8 cellular contexts compared by ENCODE assay signal in genomic region chr4:55546633-55547460, GRCh38. TPM values are rescaled to one million over a fixed set of nuclear protein-coding genes. Genes with fewer than 3 reads are reported as not detected.
DNase-seq lines count a peak whose midpoint lies in the region; ATAC-seq and TF ChIP-seq lines count a peak whose summit lies in the region.

A gene with protein sequence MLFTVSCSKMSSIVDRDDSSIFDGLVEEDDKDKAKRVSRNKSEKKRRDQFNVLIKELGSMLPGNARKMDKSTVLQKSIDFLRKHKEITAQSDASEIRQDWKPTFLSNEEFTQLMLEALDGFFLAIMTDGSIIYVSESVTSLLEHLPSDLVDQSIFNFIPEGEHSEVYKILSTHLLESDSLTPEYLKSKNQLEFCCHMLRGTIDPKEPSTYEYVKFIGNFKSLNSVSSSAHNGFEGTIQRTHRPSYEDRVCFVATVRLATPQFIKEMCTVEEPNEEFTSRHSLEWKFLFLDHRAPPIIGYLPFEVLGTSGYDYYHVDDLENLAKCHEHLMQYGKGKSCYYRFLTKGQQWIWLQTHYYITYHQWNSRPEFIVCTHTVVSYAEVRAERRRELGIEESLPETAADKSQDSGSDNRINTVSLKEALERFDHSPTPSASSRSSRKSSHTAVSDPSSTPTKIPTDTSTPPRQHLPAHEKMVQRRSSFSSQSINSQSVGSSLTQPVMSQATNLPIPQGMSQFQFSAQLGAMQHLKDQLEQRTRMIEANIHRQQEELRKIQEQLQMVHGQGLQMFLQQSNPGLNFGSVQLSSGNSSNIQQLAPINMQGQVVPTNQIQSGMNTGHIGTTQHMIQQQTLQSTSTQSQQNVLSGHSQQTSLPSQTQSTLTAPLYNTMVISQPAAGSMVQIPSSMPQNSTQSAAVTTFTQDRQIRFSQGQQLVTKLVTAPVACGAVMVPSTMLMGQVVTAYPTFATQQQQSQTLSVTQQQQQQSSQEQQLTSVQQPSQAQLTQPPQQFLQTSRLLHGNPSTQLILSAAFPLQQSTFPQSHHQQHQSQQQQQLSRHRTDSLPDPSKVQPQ (minus strand): TSS chr4:55546909. CDS start chr4:55482785, 64,124 bp downstream.

- peak within 1 kb of the TSS; percentile 44 for H2BK120ac ChIP-seq in IMR-90 (ENCODE audit: low read depth, low read length)

- peaks cover 41% of the 10 kb centered on the region for H3K79me2 ChIP-seq in OCI-LY3 (ENCODE audit: low read length)

- peak within 1 kb of the TSS; percentile 75 for H3K27ac ChIP-seq in IMR-90 (ENCODE audit: insufficient read depth, low read length)
- H3K27ac ChIP-seq in OCI-LY3 (ENCODE audit: low read length): peak within 1 kb of the TSS; percentile 85
- H3K27ac ChIP-seq in esophagus (ENCODE audit: low read depth in 2 of 2, low read length in 1 of 2): peak within 1 kb of the TSS; percentile 96 to 100
- H3K27ac ChIP-seq in muscle layer of colon (ENCODE audit: low read depth, low read length): peak within 1 kb of the TSS; percentile 99

- peaks cover 5% of the 10 kb centered on the region; the same call in 1 of the 2 replicates for H3K4me1 ChIP-seq in IMR-90 (ENCODE audit: control insufficient read depth, insufficient read depth, low read length)
- peaks cover 29% of the 10 kb centered on the region for H3K4me1 ChIP-seq in OCI-LY3 (ENCODE audit: low read length)
- no peaks in the 10 kb centered on the region for H3K4me1 ChIP-seq in esophagus (ENCODE audit: control insufficient read depth in 2 of 2, insufficient read depth in 2 of 2, low read length in 1 of 2)
- peaks cover 19% of the 10 kb centered on the region for H3K4me1 ChIP-seq in muscle layer of colon (ENCODE audit: insufficient read depth, low read length)

- H3K9me1 ChIP-seq in IMR-90 (ENCODE audit: insufficient read depth, low read length): peaks cover 4% of the 10 kb centered on the region

- dilution Hi-C loops in IMR-90 (cut with HindIII; ENCODE audit: low sequenced_read_pairs, unreplicated experiment): no loop called here

- peak within 1 kb of the TSS; percentile 95 for H3K14ac ChIP-seq in IMR-90 (replicated peaks; ENCODE audit: low read depth, low read length)

- CTCF ChIA-PET in IMR-90 (lab: Yijun Ruan, JAX): interaction anchor here (1.7 kb wide), 1 partner anchor 11 kb away, joined by 6 read pairs; no protein-coding TSS in a partner anchor

- TF ChIP-seq CTCF in IMR-90 (conservative IDR thresholded peaks at IDR 0.05; ENCODE audit: low read depth, low read length): peak; percentile 44
- peak; percentile 43 for TF ChIP-seq CTCF in OCI-LY3 (IDR thresholded peaks at IDR 0.05; ENCODE audit: low read depth, low read length)

- no peaks in the 10 kb centered on the region for H3K27me3 ChIP-seq in IMR-90 (ENCODE audit: control insufficient read depth, insufficient read depth, low read length)
- peaks cover 10% of the 10 kb centered on the region; the same call in 1 of the 2 replicates for H3K27me3 ChIP-seq in OCI-LY3 (ENCODE audit: low read depth, low read length)
- H3K27me3 ChIP-seq in esophagus (ENCODE audit: control insufficient read depth in 1 of 2, insufficient read depth in 2 of 2, low read length in 2 of 2): no peaks in the 10 kb centered on the region
- no peaks in the 10 kb centered on the region for H3K27me3 ChIP-seq in muscle layer of colon (ENCODE audit: control insufficient read depth in 1 of 2, insufficient read depth in 2 of 2, low read length in 2 of 2)

- in situ Hi-C loops in IMR-90 (cut with MboI; ENCODE audit: low sequenced_read_pairs): loop anchor here (5.0 to 25.0 kb wide), 2 partner anchors 100 to 1260 kb away; no protein-coding TSS in a partner anchor

- H3K36me3 ChIP-seq in IMR-90 (ENCODE audit: control insufficient read depth, insufficient read depth, low read length) (no peaks in the 10 kb centered on the region), OCI-LY3 (replicated peaks; ENCODE audit: low read depth, low read length) (no peaks in the 10 kb centered on the region), esophagus (ENCODE audit: control insufficient read depth in 2 of 2, insufficient read depth in 2 of 2, low read length in 1 of 2) (no peaks in the 10 kb centered on the region), muscle layer of colon (ENCODE audit: insufficient read depth, low read length) (no peaks in the 10 kb centered on the region)

- peak within 1 kb of the TSS; percentile 27; the same call in 1 of the 2 replicates for H2AK5ac ChIP-seq in IMR-90 (ENCODE audit: low read depth, low read length)

- H4K5ac ChIP-seq in IMR-90 (ENCODE audit: low read depth, low read length): peak within 1 kb of the TSS; percentile 44; the same call in 1 of the 2 replicates

- peaks cover 6% of the 10 kb centered on the region for H3K27me3 Mint-ChIP-seq in activated T-cell treated with anti-CD3 and anti-CD28 coated beads, Interleukin-2, amount 50 U/mL, for 24 hours

- DNase-seq in DMS153 treated with DMSO at 0.1 percent for 48 hours (lab: John Stamatoyannopoulos, UW; ENCODE audit: unreplicated experiment) (peak; percentile 89), IMR-90 (peak; percentile 85)
- peak; percentile 92 for DNase-seq in activated T-cell treated with anti-CD3 and anti-CD28 coated beads, Interleukin-2, amount 50 U/mL, for 24 hours
- DNase-seq in stimulated activated CD8-positive, alpha-beta memory T cell treated with anti-CD3 and anti-CD28 coated beads, Interleukin-7, amount 100 ng/mL, for 24 hours (ENCODE audit: low read depth): peak; percentile 61

- TF ChIP-seq RAD21 in IMR-90 (IDR thresholded peaks at IDR 0.05; ENCODE audit: low read length): no peak; the same call in 1 of the 2 replicates

- H3K4me1 Mint-ChIP-seq in activated T-cell treated with anti-CD3 and anti-CD28 coated beads, Interleukin-2, amount 50 U/mL, for 24 hours (ENCODE audit: low read depth): peaks cover 57% of the 10 kb centered on the region

- peak within 1 kb of the TSS; percentile 92 for H3K4me2 ChIP-seq in IMR-90 (ENCODE audit: low read depth, low read length)
- H3K4me2 ChIP-seq in OCI-LY3 (ENCODE audit: low read length): peak within 1 kb of the TSS; percentile 81

- whole genome bisulfite sequencing in IMR-90 (ENCODE audit: extremely low coverage in 2 of 2, insufficient read length in 1 of 2), 2 experiments: 0% methylated on average over 13 of the region's 79 CpGs; no CpG with 5 or more reads in 1 of the 2 experiments
- 0% methylated on average over 69 to 79 of the region's 79 CpGs for WGBS in esophagus, 2 donors

- peak within 1 kb of the TSS; percentile 30; the same call in 1 of the 3 replicates for H2BK15ac ChIP-seq in IMR-90 (ENCODE audit: low read depth, low read length)

- H3K9ac ChIP-seq in IMR-90 (ENCODE audit: low read depth, low read length): peak within 1 kb of the TSS; percentile 64
- H3K9ac ChIP-seq in OCI-LY3 (ENCODE audit: low read length): peak within 1 kb of the TSS; percentile 93
- peak within 1 kb of the TSS; percentile 77 for H3K9ac ChIP-seq in muscle layer of colon (ENCODE audit: low read length)

- H3K4me3 Mint-ChIP-seq in activated T-cell treated with anti-CD3 and anti-CD28 coated beads, Interleukin-2, amount 50 U/mL, for 24 hours: peak within 1 kb of the TSS; percentile 87

- H3K4me3 ChIP-seq in IMR-90 (ENCODE audit: insufficient read depth, low read depth, low read length) (peak within 1 kb of the TSS; percentile 62), OCI-LY3 (ENCODE audit: low read length) (peak within 1 kb of the TSS; percentile 90), esophagus (ENCODE audit: low read depth in 1 of 2, low read length in 2 of 2) (peak within 1 kb of the TSS; percentile 77 to 85), muscle layer of colon (ENCODE audit: low read depth in 1 of 2, low read length in 2 of 2) (peak within 1 kb of the TSS; percentile 87 to 96)

- intact Hi-C loops in IMR-90 (cut with micrococcal nuclease): loop anchor here (1.0 to 10.0 kb wide), 4 partner anchors 52 to 200 kb away; partner anchors contain the start of gene SRD5A3

- H4K91ac ChIP-seq in IMR-90 (ENCODE audit: insufficient read depth, low read depth, low read length): peak within 1 kb of the TSS; percentile 67

- H3K36me3 Mint-ChIP-seq in activated T-cell treated with anti-CD3 and anti-CD28 coated beads, Interleukin-2, amount 50 U/mL, for 24 hours (ENCODE audit: low read depth): peaks cover 2% of the 10 kb centered on the region

- peak within 1 kb of the TSS; percentile 87 for H2AFZ ChIP-seq in IMR-90 (replicated peaks; ENCODE audit: low read length, poor library complexity)
- H2AFZ ChIP-seq in OCI-LY3 (ENCODE audit: low read depth, low read length): peak within 1 kb of the TSS; percentile 88

- peak within 1 kb of the TSS; percentile 68 for H2BK5ac ChIP-seq in IMR-90 (ENCODE audit: low read depth, low read length, poor library complexity, severe bottlenecking)

- no TSS peak for BruUV-seq in IMR-90 (replicated peaks; lab: Mats Ljungman, UMichigan)

- TF ChIP-seq POLR2A in IMR-90 (IDR thresholded peaks at IDR 0.05; ENCODE audit: low read depth, low read length): peak; percentile 54

- H3K4ac ChIP-seq in IMR-90 (ENCODE audit: low read depth, low read length): peak within 1 kb of the TSS; percentile 93

- H3K9me3 ChIP-seq in IMR-90 (ENCODE audit: control insufficient read depth, insufficient read depth, low read length) (no peaks in the 10 kb centered on the region), OCI-LY3 (ENCODE audit: insufficient read depth, low read length) (no peaks in the 10 kb centered on the region), esophagus (ENCODE audit: control insufficient read depth in 2 of 2, insufficient read depth in 1 of 2, low read depth in 1 of 2, low read length in 1 of 2) (no peaks in the 10 kb centered on the region), muscle layer of colon (ENCODE audit: low read length) (no peaks in the 10 kb centered on the region)

- peaks cover 4 to 18% of the 10 kb centered on the region in 2 experiments for H3K79me1 ChIP-seq in IMR-90 (ENCODE audit: low read depth in 1 of 2, low read length in 2 of 2)

- peak within 1 kb of the TSS; percentile 92 for H3K23ac ChIP-seq in IMR-90 (ENCODE audit: low read depth, low read length)

- peak within 1 kb of the TSS; percentile 90 for H3K56ac ChIP-seq in IMR-90 (ENCODE audit: extremely low read depth, insufficient read depth, low read length)

- H3K27ac Mint-ChIP-seq in activated T-cell treated with anti-CD3 and anti-CD28 coated beads, Interleukin-2, amount 50 U/mL, for 24 hours: peak within 1 kb of the TSS; percentile 94

- peak within 1 kb of the TSS; percentile 39 to 60 for H4K8ac ChIP-seq in IMR-90 (ENCODE audit: low read depth in 2 of 2, low read length in 2 of 2)

- H3K9me3 Mint-ChIP-seq in activated T-cell treated with anti-CD3 and anti-CD28 coated beads, Interleukin-2, amount 50 U/mL, for 24 hours: no peaks in the 10 kb centered on the region

- POLR2A ChIA-PET in IMR-90 (lab: Charles Lee; ENCODE audit: unreplicated experiment): no interaction called here

- ATAC-seq in GM21528 (IDR thresholded peaks at IDR 0.05; ENCODE audit: low FRiP score, unreplicated experiment): peak; percentile 78
- ATAC-seq in IMR-90 (ENCODE audit: low read depth): peak; percentile 82

- peak within 1 kb of the TSS; percentile 85 for H2AK9ac ChIP-seq in IMR-90 (replicated peaks; ENCODE audit: low read depth, low read length, poor library complexity)

- 0 out of 2 replicates have a peak within 1 kb of the TSS, but pooled peaks have one; percentile 13 for H2BK20ac ChIP-seq in IMR-90 (ENCODE audit: low read depth, low read length)

- H4K20me1 ChIP-seq in IMR-90 (ENCODE audit: insufficient read depth, low read length): peaks cover 6% of the 10 kb centered on the region; the same call in 1 of the 2 replicates
- peaks cover 20% of the 10 kb centered on the region for H4K20me1 ChIP-seq in OCI-LY3 (ENCODE audit: insufficient read depth, low read length)

- H3K18ac ChIP-seq in IMR-90 (ENCODE audit: low read depth, low read length): peak within 1 kb of the TSS; percentile 67

RNA-seq across cellular contexts. Expression of the gene that starts here (rescaled TPM):
- total RNA-seq in IMR-90 (2012; rRNA removed): 51.4 and 53.4 TPM in 2 replicates
- polyA plus RNA-seq in IMR-90 (2012; rRNA removed) (6.7 and 7.3 TPM in 2 replicates), esophagus (1 to 10 TPM; 8.0 to 8.3 TPM)
- polyA plus RNA-seq in IMR-90 (2012; cell fraction: cytosol; rRNA removed): 1.3 and 1.8 TPM in 2 replicates
- polyA plus RNA-seq in IMR-90 (2012; cell fraction: nucleus; rRNA removed; ENCODE audit: low replicate concordance): 4.5 and 15.7 TPM in 2 replicates

Comparison
In these comparisons a context has a peak if more than half of its experiments do, and no peak if none do; other contexts are left out.
1. Peak in every context shown above with its lines: DNase-seq, ATAC-seq, H3K4me3 ChIP-seq and H3K27ac ChIP-seq.